ENCODE assay signal across 24 cellular contexts in the genomic region with DNA sequence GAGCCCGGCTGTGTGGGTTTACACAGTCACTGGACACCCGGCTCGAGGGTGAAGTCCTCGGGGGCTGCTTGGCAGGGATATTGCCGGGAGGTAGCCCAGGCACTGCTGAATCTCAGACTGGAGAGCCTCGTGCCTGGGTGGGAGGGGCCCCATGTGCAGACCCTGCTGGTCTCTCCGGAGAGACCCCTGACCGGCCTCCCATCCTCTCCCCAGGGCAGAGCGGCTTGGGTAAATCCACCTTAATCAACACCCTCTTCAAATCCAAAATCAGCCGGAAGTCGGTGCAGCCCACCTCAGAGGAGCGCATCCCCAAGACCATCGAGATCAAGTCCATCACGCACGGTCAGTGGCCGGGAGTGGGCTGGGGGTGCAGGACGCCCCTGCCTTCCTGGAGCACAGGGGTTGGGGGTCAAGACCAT.
DNase-seq lines count a peak whose midpoint lies in the region; ATAC-seq, FAIRE-seq and TF ChIP-seq lines count a peak whose summit lies in the region.
"Had no signal": no experiment of that assay in that cellular context is flagged by ENCODE, and none has a peak within 500 bp of the region (broad histone marks: within the 10 kb centered on the region; RNA-seq: fewer than 3 reads in every experiment).

No MANE protein-coding gene starts in this region.

- TF ChIP-seq POLR2A in heart left ventricle (IDR thresholded peaks at IDR 0.05) = no peak
- no peak; a peak in 1 of 4 replicates for TF ChIP-seq POLR2A in HepG2 (IDR thresholded peaks at IDR 0.05; ENCODE audit: insufficient read depth in 1 of 2, low read depth in 2 of 2, low read length in 2 of 2)

- H4K20me1 ChIP-seq in HepG2 (ENCODE audit: insufficient read depth, low read length) (peaks cover 47% of the 10 kb centered on the region), osteoblast (ENCODE audit: insufficient read depth, low read length) (peaks cover 77% of the 10 kb centered on the region)

- CTCF ChIA-PET in RWPE1 (lab: Yijun Ruan, JAX) (interaction anchor here (0.7 kb wide), 1 partner anchor 320 kb away, joined by 3 read pairs; no protein-coding TSS in a partner anchor), HepG2 (lab: Yijun Ruan, JAX; ENCODE audit: low intra/inter-chr PET ratio, low total read pairs) (no interaction called here)

- ATAC-seq in heart left ventricle (no peak), heart right ventricle (no peak), HepG2 (no peak)
- ATAC-seq in activated naive CD4-positive, alpha-beta T cell treated with anti-CD3 and anti-CD28 coated beads, Interleukin-2, amount 50 U/mL, for 72 hours = no peak
- ATAC-seq: GM23338, HCT116 had no signal

- DNase-seq in heart left ventricle (peak in 3 of 5 donors; percentile 19 to 39 (median 23)), heart right ventricle (no peak), RWPE1 (ENCODE audit: low spot score) (no peak), HepG2 (ENCODE audit: low spot score) (no peak), osteoblast (ENCODE audit: insufficient read length, low spot score, missing footprints) (peak; percentile 49), NCI-H2227 (lab: John Stamatoyannopoulos, UW; ENCODE audit: unreplicated experiment) (no peak), SK-N-DZ (ENCODE audit: low spot score) (no peak)
- DNase-seq in activated naive CD4-positive, alpha-beta T cell treated with anti-CD3 and anti-CD28 coated beads, Interleukin-2, amount 50 U/mL, for 72 hours (ENCODE audit: low spot score in 2 of 2) = no peak
- DNase-seq: 8988T; Calu3; DMS153; Kasumi-1; MG63; NCI-H1092 treated with DMSO at 0.1 percent for 48 hours; NCI-H1436 treated with DMSO at 0.1 percent for 48 hours; NCI-H1930; NCI-H2227 treated with DMSO at 0.1 percent for 48 hours; NCI-H510A; NCI-H748 treated with DMSO at 0.1 percent for 48 hours; NK-92 treated with Interleukin-12 subunit alpha and Interleukin-12 subunit beta, amount 100 ng/mL, for 24 hours had no signal

- H3K4me1 ChIP-seq in heart left ventricle = peaks cover 0 to 26% (median 20%) of the 10 kb centered on the region in 12 donors
- peaks cover 14 to 25% (median 19%) of the 10 kb centered on the region in 9 donors for H3K4me1 ChIP-seq in heart right ventricle
- H3K4me1 ChIP-seq in HepG2 (ENCODE audit: insufficient read depth, low read length) = no peaks in the 10 kb centered on the region
- H3K4me1 ChIP-seq in osteoblast (ENCODE audit: insufficient read depth, low read length) = no peaks in the 10 kb centered on the region

- intact Hi-C loops in heart left ventricle (cut with DNase I) (loop anchor here in 1 of 10 donors (5.0 kb wide), 1 partner anchor 35 kb away; no protein-coding TSS in a partner anchor), heart right ventricle (cut with DNase I) (loop anchor here in 1 of 10 donors (5.0 kb wide), 1 partner anchor 55 kb away; no protein-coding TSS in a partner anchor), HepG2 (cut with micrococcal nuclease; ENCODE audit: unreplicated experiment) (no loop called here)

- no peak overlapping the region for H2AFZ ChIP-seq in HepG2 (ENCODE audit: low read length)
- H2AFZ ChIP-seq in osteoblast (ENCODE audit: low read length) = no peak overlapping the region
- H2AFZ ChIP-seq: GM23338 had no signal

- H3K36me3 Mint-ChIP-seq in activated naive CD4-positive, alpha-beta T cell treated with anti-CD3 and anti-CD28 coated beads, Interleukin-2, amount 50 U/mL, for 72 hours = peaks cover 0 to 4% of the 10 kb centered on the region in 2 donors

- no TSS peak for BruUV-seq in HepG2 (replicated peaks; lab: Mats Ljungman, UMichigan)

- H3K9me3 ChIP-seq in heart left ventricle (no peaks in the 10 kb centered on the region), heart right ventricle (no peaks in the 10 kb centered on the region), HepG2 (ENCODE audit: low read length) (no peaks in the 10 kb centered on the region), osteoblast (ENCODE audit: low read depth, low read length) (no peaks in the 10 kb centered on the region)
- H3K9me3 ChIP-seq: MG63 had no signal

- POLR2A ChIA-PET in RWPE1 (lab: Yijun Ruan, JAX; ENCODE audit: low non-redundant PET) = no interaction called here
- POLR2A ChIA-PET in HepG2 (lab: Yijun Ruan, JAX) = no interaction called here

- H3K36me3 ChIP-seq in heart left ventricle = peaks cover 0 to 73% (median 49%) of the 10 kb centered on the region in 9 donors
- H3K36me3 ChIP-seq in heart right ventricle = peaks cover 0 to 80% (median 25%) of the 10 kb centered on the region in 9 donors
- peaks cover 78 to 96% of the 10 kb centered on the region in 2 experiments for H3K36me3 ChIP-seq in HepG2 (replicated peaks in 1 of 2; ENCODE audit: control insufficient read depth in 1 of 2, insufficient read depth in 2 of 2, low read length in 2 of 2)
- H3K36me3 ChIP-seq in osteoblast (ENCODE audit: insufficient read depth, low read length) = peaks cover 59% of the 10 kb centered on the region

- H3K79me2 ChIP-seq in HepG2 (ENCODE audit: insufficient read depth, low read length) = peaks cover 25% of the 10 kb centered on the region
- peaks cover 91% of the 10 kb centered on the region for H3K79me2 ChIP-seq in osteoblast (ENCODE audit: insufficient read depth, low read length)

- no peak for TF ChIP-seq CTCF in heart left ventricle (IDR thresholded peaks at IDR 0.05)
- no peak for TF ChIP-seq CTCF in heart right ventricle (IDR thresholded peaks at IDR 0.05)
- TF ChIP-seq CTCF in RWPE1 (conservative IDR thresholded peaks at IDR 0.05; ENCODE audit: low read depth) = no peak
- no peak for TF ChIP-seq CTCF in HepG2 (CRISPR knock-in tag; IDR thresholded peaks at IDR 0.05)
- TF ChIP-seq CTCF in osteoblast (IDR thresholded peaks at IDR 0.05; ENCODE audit: extremely low read depth, low read depth, low read length) = no peak

- FAIRE-seq in HepG2 (lab: Jason Lieb, UNC) = no peak
- FAIRE-seq: GM12891 had no signal

- H3K4me2 ChIP-seq in HepG2 (ENCODE audit: low read depth, low read length) = no peak overlapping the region
- H3K4me2 ChIP-seq in osteoblast (ENCODE audit: insufficient read depth, low read length) = no peak overlapping the region
- H3K4me2 ChIP-seq: GM23338 had no signal

- no peaks in the 10 kb centered on the region for H3K9me3 Mint-ChIP-seq in activated naive CD4-positive, alpha-beta T cell treated with anti-CD3 and anti-CD28 coated beads, Interleukin-2, amount 50 U/mL, for 72 hours
- H3K9me3 Mint-ChIP-seq: CD8-positive, alpha-beta memory T cell; GM23338 had no signal

- H3K9ac ChIP-seq in HepG2 (ENCODE audit: insufficient read depth, low read depth, low read length) = no peak overlapping the region

- no peak overlapping the region for H3K4me3 ChIP-seq in heart left ventricle
- H3K4me3 ChIP-seq in heart right ventricle = no peak overlapping the region
- no peak overlapping the region for H3K4me3 ChIP-seq in HepG2 (replicated peaks in 1 of 3; ENCODE audit: insufficient read depth in 1 of 3, low read depth in 2 of 3, low read length in 3 of 3)
- H3K4me3 ChIP-seq in osteoblast (ENCODE audit: insufficient read depth, low read length) = no peak overlapping the region
- H3K4me3 ChIP-seq: GM23338, MG63 had no signal

- TF ChIP-seq RAD21 in HepG2 (CRISPR knock-in tag; IDR thresholded peaks at IDR 0.05) = no peak

- H3K27me3 ChIP-seq in heart left ventricle (no peaks in the 10 kb centered on the region), heart right ventricle (no peaks in the 10 kb centered on the region), HepG2 (ENCODE audit: control insufficient read depth in 1 of 2, insufficient read depth in 2 of 2, low read length in 2 of 2) (no peaks in the 10 kb centered on the region), osteoblast (ENCODE audit: insufficient read depth, low read length) (no peaks in the 10 kb centered on the region)
- H3K27me3 ChIP-seq: MG63 had no signal

- H3K27ac Mint-ChIP-seq in activated naive CD4-positive, alpha-beta T cell treated with anti-CD3 and anti-CD28 coated beads, Interleukin-2, amount 50 U/mL, for 72 hours = no peak overlapping the region
- H3K27ac Mint-ChIP-seq: GM23338 had no signal

- TF ChIP-seq EP300 in HepG2 (IDR thresholded peaks at IDR 0.05; ENCODE audit: low read depth in 2 of 2, low read length in 2 of 2) (no peak), HepG2 (CRISPR knock-in tag; IDR thresholded peaks at IDR 0.05; ENCODE audit: borderline replicate concordance) (no peak)

- WGBS in heart left ventricle, 4 donors = 86 to 88% (median 87%) methylated on average over 17 of the region's 17 CpGs
- 85 to 88% methylated on average over 16 to 17 of the region's 17 CpGs for WGBS in heart right ventricle, 2 donors
- 97% methylated on average over 12 of the region's 17 CpGs for WGBS in HepG2 (ENCODE audit: low lambda C conversion rate)

- in situ Hi-C loops in HepG2 (cut with HindIII; ENCODE audit: extremely low pct_ligation_motif_present, low pct_unique_long_range_greater_than_20kb) = no loop called here

- H3K27ac ChIP-seq in heart left ventricle = peak overlapping the region in 1 of 12 donors; percentile 4
- H3K27ac ChIP-seq in heart right ventricle = no peak overlapping the region
- peak overlapping the region; percentile 37 for H3K27ac ChIP-seq in RWPE1
- H3K27ac ChIP-seq in HepG2 (ENCODE audit: extremely low read length, insufficient read depth, low read length) = no peak overlapping the region
- no peak overlapping the region for H3K27ac ChIP-seq in osteoblast (ENCODE audit: low read depth, low read length)

TF ChIP-seq in HepG2, 621 proteins besides CTCF, POLR2A, EP300 and RAD21:
- TF ChIP-seq AGO2 (optimal IDR thresholded peaks at IDR 0.05; ENCODE audit: low read depth, low read length) (peak; percentile 79), ZNF557 (CRISPR knock-in tag; IDR thresholded peaks at IDR 0.05) (no peak)
TF ChIP-seq in HepG2: peak in this region for 1.

Comparison
In these comparisons a context has a peak if more than half of its experiments do, and no peak if none do; other contexts are left out.
1. DNase-seq: peak in heart left ventricle (3 of 5) and osteoblast (single experiment); none in heart right ventricle (0 of 2), RWPE1 (single experiment), HepG2 (single experiment), activated naive CD4-positive, alpha-beta T cell treated with anti-CD3 and anti-CD28 coated beads, Interleukin-2, amount 50 U/mL, for 72 hours (0 of 2), NCI-H2227 (single experiment) and SK-N-DZ (single experiment).